In genomic region chr13:109436841-109437240, GRCh38 we compare ENCODE assay signal across 27 cellular contexts.
"Had no signal": no experiment of that assay in that cellular context is flagged by ENCODE, and none has a peak within 500 bp of the region (broad histone marks: within the 10 kb centered on the region; RNA-seq: fewer than 3 reads in every experiment).

No MANE protein-coding gene starts in this region.

- H3K27me3 ChIP-seq: colonic mucosa, esophagus squamous epithelium, gastrocnemius medialis, heart left ventricle, neutrophil, pancreas, right lobe of liver, suprapubic skin, transverse colon, upper lobe of right lung, uterus had no signal

- H3K36me3 ChIP-seq: colonic mucosa, esophagus squamous epithelium, gastrocnemius medialis, heart left ventricle, lower lobe of right lung, neutrophil, pancreas, right lobe of liver, suprapubic skin, transverse colon, upper lobe of right lung, uterus had no signal

- H3K27ac ChIP-seq: colonic mucosa, esophagus squamous epithelium, gastrocnemius medialis, heart left ventricle, lower lobe of right lung, neutrophil, pancreas, right lobe of liver, suprapubic skin, transverse colon, upper lobe of right lung, uterus had no signal

- DNase-seq: colonic mucosa; effector CD8-positive, alpha-beta T cell; endodermal cell; erythroblast; esophagus squamous epithelium; gastrocnemius medialis; heart left ventricle; hippocampal formation; islet precursor cell; left ventricle myocardium superior; lower lobe of right lung; naive B cell; pancreas; right lobe of liver; stimulated activated CD4-positive, alpha-beta T cell treated with anti-CD3 and anti-CD28 coated beads, Interleukin-12 subunit alpha, Interleukin-12 subunit beta, amount 100 ng/mL, for 4 hours; stimulated activated CD4-positive, alpha-beta T cell treated with anti-CD3 and anti-CD28 coated beads, Interleukin-1b, Interleukin-23, amount 100 ng/mL, for 48 hours; stimulated activated CD4-positive, alpha-beta T cell treated with anti-CD3 and anti-CD28 coated beads, Interleukin-4, amount 100 ng/mL, for 1 hour; stimulated activated CD8-positive, alpha-beta memory T cell treated with anti-CD3 and anti-CD28 coated beads, Interleukin-4, amount 100 ng/mL, for 48 hours; stimulated activated naive CD4-positive, alpha-beta T cell; stimulated activated naive CD8-positive, alpha-beta T cell treated with anti-CD3 and anti-CD28 coated beads, Interleukin-15, amount 100 ng/mL, for 72 hours; transverse colon; upper lobe of right lung; uterus had no signal

- FAIRE-seq: pancreas had no signal

- H3K4me3 ChIP-seq: colonic mucosa, esophagus squamous epithelium, gastrocnemius medialis, heart left ventricle, lower lobe of right lung, pancreas, right lobe of liver, smooth muscle cell, suprapubic skin, transverse colon, upper lobe of right lung, uterus had no signal

- H3K4me2 ChIP-seq: smooth muscle cell had no signal

- H3K9me3 ChIP-seq: colonic mucosa, gastrocnemius medialis, heart left ventricle, lower lobe of right lung, neutrophil, pancreas, right lobe of liver, suprapubic skin, transverse colon, upper lobe of right lung, uterus had no signal

- ATAC-seq: gastrocnemius medialis; heart left ventricle; left ventricle myocardium superior; lower lobe of right lung; natural killer cell treated with Interleukin-12 subunit alpha and Interleukin-12 subunit beta and Interleukin-15 and Interleukin-18, amount 100 ng/mL, for 72 hours; pancreas; right lobe of liver; stimulated activated naive CD8-positive, alpha-beta T cell treated with anti-CD3 and anti-CD28 coated beads, Interleukin-15, amount 100 ng/mL, for 72 hours; upper lobe of right lung had no signal

- H3K4me1 ChIP-seq: colonic mucosa, gastrocnemius medialis, heart left ventricle, lower lobe of right lung, pancreas, right lobe of liver, transverse colon, upper lobe of right lung, uterus had no signal
